In genomic region chr11:9210224-9210921, GRCh38 we compare ENCODE assay signal across 16 cellular contexts. TPM values are rescaled to one million over a fixed set of nuclear protein-coding genes. Genes with fewer than 3 reads are reported as not detected.
DNase-seq lines count a peak whose midpoint lies in the region; ATAC-seq, FAIRE-seq and TF ChIP-seq lines count a peak whose summit lies in the region.
"Had no signal": no experiment of that assay in that cellular context is flagged by ENCODE, and none has a peak within 500 bp of the region (broad histone marks: within the 10 kb centered on the region; RNA-seq: fewer than 3 reads in every experiment).

No MANE protein-coding gene starts in this region.

- CTCF ChIA-PET in OCI-LY7 (lab: Charles Lee; ENCODE audit: unreplicated experiment), result no interaction called here

- H3K27ac Mint-ChIP-seq in CD14-positive monocyte, result peak overlapping the region in 4 of 7 donors; percentile 13 to 61 (median 26)
- peak overlapping the region; percentile 78 for H3K27ac Mint-ChIP-seq in activated T-helper 17 cell treated with anti-CD3 and anti-CD28 coated beads, Interleukin-2, amount 50 U/mL, for 72 hours

- H3K79me2 ChIP-seq in OCI-LY7 (ENCODE audit: insufficient read depth, low read depth, low read length), result no peaks in the 10 kb centered on the region

- no peak overlapping the region for H3K4me3 ChIP-seq in left lung
- H3K4me3 ChIP-seq in OCI-LY7 (ENCODE audit: low read depth, low read length, poor library complexity, severe bottlenecking), result no peak overlapping the region
- no peak overlapping the region for H3K4me3 ChIP-seq in esophagus squamous epithelium
- H3K4me3 ChIP-seq: heart right ventricle, psoas muscle had no signal

- TF ChIP-seq CTCF in CD14-positive monocyte (IDR thresholded peaks at IDR 0.05) (no peak), left lung (IDR thresholded peaks at IDR 0.05) (no peak), OCI-LY7 (conservative IDR thresholded peaks at IDR 0.05; ENCODE audit: low read length) (no peak), esophagus squamous epithelium (IDR thresholded peaks at IDR 0.05) (no peak)

- H3K9me3 Mint-ChIP-seq in CD14-positive monocyte, result no peaks in the 10 kb centered on the region
- no peaks in the 10 kb centered on the region for H3K9me3 Mint-ChIP-seq in activated T-helper 17 cell treated with anti-CD3 and anti-CD28 coated beads, Interleukin-2, amount 50 U/mL, for 72 hours

- POLR2A ChIA-PET in OCI-LY7 (lab: Charles Lee), result interaction anchor here (0.6 to 0.7 kb wide), 2 partner anchors 30 to 268 kb away, joined by 3 to 5 read pairs; no protein-coding TSS in a partner anchor

- H3K9me3 ChIP-seq in left lung (no peaks in the 10 kb centered on the region), OCI-LY7 (ENCODE audit: low read length) (no peaks in the 10 kb centered on the region), esophagus squamous epithelium (no peaks in the 10 kb centered on the region)
- H3K9me3 ChIP-seq: heart right ventricle, psoas muscle had no signal

- WGBS in esophagus squamous epithelium, 2 donors, result 47 to 66% methylated on average over 5 of the region's 5 CpGs

- no peak overlapping the region for H3K4me2 ChIP-seq in OCI-LY7 (ENCODE audit: low read length)

- peak; percentile 50 for FAIRE-seq in GM12891 (lab: Jason Lieb, UNC)

- no peak overlapping the region for H3K4me3 Mint-ChIP-seq in CD14-positive monocyte
- H3K4me3 Mint-ChIP-seq in activated T-helper 17 cell treated with anti-CD3 and anti-CD28 coated beads, Interleukin-2, amount 50 U/mL, for 72 hours, result peak overlapping the region; percentile 62

- intact Hi-C loops in CD14-positive monocyte (cut with micrococcal nuclease) (no loop called here), left lung (cut with DNase I) (no loop called here), OCI-LY7 (cut with micrococcal nuclease; ENCODE audit: unreplicated experiment) (no loop called here), esophagus squamous epithelium (cut with DNase I) (no loop called here)

- peaks cover 45% of the 10 kb centered on the region for H3K4me1 Mint-ChIP-seq in CD14-positive monocyte
- peaks cover 50% of the 10 kb centered on the region for H3K4me1 Mint-ChIP-seq in activated T-helper 17 cell treated with anti-CD3 and anti-CD28 coated beads, Interleukin-2, amount 50 U/mL, for 72 hours

- H3K27me3 Mint-ChIP-seq in CD14-positive monocyte (ENCODE audit: low read depth in 3 of 3), result no peaks in the 10 kb centered on the region
- no peaks in the 10 kb centered on the region for H3K27me3 Mint-ChIP-seq in activated T-helper 17 cell treated with anti-CD3 and anti-CD28 coated beads, Interleukin-2, amount 50 U/mL, for 72 hours

- TF ChIP-seq POLR2A in GM12891 (IDR thresholded peaks at IDR 0.05; ENCODE audit: low read depth, low read length) (no peak), esophagus squamous epithelium (IDR thresholded peaks at IDR 0.05) (no peak)

- H3K36me3 ChIP-seq in left lung, result peaks cover 0 to 12% of the 10 kb centered on the region in 2 donors
- H3K36me3 ChIP-seq in OCI-LY7 (ENCODE audit: insufficient read depth, low read length), result no peaks in the 10 kb centered on the region
- peaks cover 0 to 5% (median 0%) of the 10 kb centered on the region in 3 donors for H3K36me3 ChIP-seq in esophagus squamous epithelium

- no peaks in the 10 kb centered on the region for H3K27me3 ChIP-seq in left lung
- H3K27me3 ChIP-seq in esophagus squamous epithelium, result no peaks in the 10 kb centered on the region
- H3K27me3 ChIP-seq: heart right ventricle had no signal

- H3K9me2 ChIP-seq in OCI-LY7 (ENCODE audit: insufficient read depth, low read length), result no peaks in the 10 kb centered on the region

- no TSS peak for BruUV-seq in OCI-LY7 (replicated peaks; lab: Mats Ljungman, UMichigan)

- H3K36me3 Mint-ChIP-seq in CD14-positive monocyte, result peaks cover 14 to 17% of the 10 kb centered on the region in 2 donors
- no peaks in the 10 kb centered on the region for H3K36me3 Mint-ChIP-seq in activated T-helper 17 cell treated with anti-CD3 and anti-CD28 coated beads, Interleukin-2, amount 50 U/mL, for 72 hours (ENCODE audit: low read depth)

- H4K20me1 ChIP-seq in OCI-LY7 (ENCODE audit: insufficient read depth, low read length), result no peaks in the 10 kb centered on the region

- peak; percentile 35 for ATAC-seq in activated T-helper 17 cell treated with anti-CD3 and anti-CD28 coated beads, Interleukin-2, amount 50 U/mL, for 72 hours (replicated peaks)
- ATAC-seq in left lung (peak; percentile 35), GM18868 (IDR thresholded peaks at IDR 0.05; ENCODE audit: unreplicated experiment) (no peak)
- ATAC-seq: heart right ventricle, psoas muscle had no signal

- H2AFZ ChIP-seq in OCI-LY7 (ENCODE audit: low read length), result no peak overlapping the region

- H3K4me1 ChIP-seq in left lung, result peaks cover 0 to 38% of the 10 kb centered on the region in 2 donors
- H3K4me1 ChIP-seq in OCI-LY7 (ENCODE audit: insufficient read depth, low read length, poor library complexity, severe bottlenecking), result peaks cover 32% of the 10 kb centered on the region
- peaks cover 0 to 45% (median 16%) of the 10 kb centered on the region in 3 donors for H3K4me1 ChIP-seq in esophagus squamous epithelium

- DNase-seq in CD14-positive monocyte (ENCODE audit: low spot score), result no peak
- DNase-seq in GM12891 (ENCODE audit: insufficient read length, low spot score), result no peak
- DNase-seq in left lung, result no peak
- DNase-seq in OCI-LY7 (ENCODE audit: low spot score), result no peak
- DNase-seq in ureter (ENCODE audit: low spot score), result no peak
- no peak for DNase-seq in esophagus squamous epithelium (lab: John Stamatoyannopoulos, UW)
- DNase-seq: amygdala; effector memory CD4-positive, alpha-beta T cell; GF-D8; heart right ventricle; Karpas-422; NCI-H2029 treated with DMSO at 0.1 percent for 48 hours; psoas muscle had no signal

- H3K27ac ChIP-seq in left lung (no peak overlapping the region), OCI-LY7 (ENCODE audit: low read depth, low read length, poor library complexity, severe bottlenecking) (no peak overlapping the region), esophagus squamous epithelium (no peak overlapping the region)
- H3K27ac ChIP-seq: C4-2B, psoas muscle had no signal

TF ChIP-seq in GM12891, 5 proteins besides CTCF, POLR2A, EP300 and RAD21:
- TF ChIP-seq TAF1 (IDR thresholded peaks at IDR 0.05; ENCODE audit: low read depth, low read length), result no peak
- no peak for TF ChIP-seq PAX5 (IDR thresholded peaks at IDR 0.05; ENCODE audit: insufficient read depth, low read length, severe bottlenecking)
- no peak for TF ChIP-seq SPI1 (IDR thresholded peaks at IDR 0.05; ENCODE audit: low read depth, low read length)
- TF ChIP-seq POU2F2 (IDR thresholded peaks at IDR 0.05; ENCODE audit: low read depth, low read length), result no peak
- no peak for TF ChIP-seq POLR2AphosphoS5 (IDR thresholded peaks at IDR 0.05; ENCODE audit: low read depth, low read length)

RNA-seq across cellular contexts. Expression of gene DENND5A, which starts 54.8 kb away (rescaled TPM):
- polyA plus RNA-seq in CD14-positive monocyte, result 10 to 100 TPM; 24.4 to 37.5 TPM
- polyA plus RNA-seq in GM12891 (2012; ENCODE audit: low read depth, missing spikeins), result 59.1 TPM
- 10 to 100 TPM; 18.9 to 68.5 TPM for total RNA-seq in activated T-helper 17 cell treated with anti-CD3 and anti-CD28 coated beads, Interleukin-2, amount 50 U/mL, for 72 hours
- total RNA-seq in left lung (10 to 100 TPM; 65.7 to 99.8 TPM), OCI-LY7 (2022) (4.0 and 5.1 TPM in 2 replicates), ureter (75.0 TPM), esophagus squamous epithelium (10 to 100 TPM; 13.8 to 56.3 (median 23.4) TPM)
- total RNA-seq in OCI-LY7 (2014; rRNA removed; shearing (Covaris generic)), result 8.3 and 10.5 TPM in 2 replicates
